Comparison of ENCODE assay signal across 1 cellular context in the genomic region with DNA sequence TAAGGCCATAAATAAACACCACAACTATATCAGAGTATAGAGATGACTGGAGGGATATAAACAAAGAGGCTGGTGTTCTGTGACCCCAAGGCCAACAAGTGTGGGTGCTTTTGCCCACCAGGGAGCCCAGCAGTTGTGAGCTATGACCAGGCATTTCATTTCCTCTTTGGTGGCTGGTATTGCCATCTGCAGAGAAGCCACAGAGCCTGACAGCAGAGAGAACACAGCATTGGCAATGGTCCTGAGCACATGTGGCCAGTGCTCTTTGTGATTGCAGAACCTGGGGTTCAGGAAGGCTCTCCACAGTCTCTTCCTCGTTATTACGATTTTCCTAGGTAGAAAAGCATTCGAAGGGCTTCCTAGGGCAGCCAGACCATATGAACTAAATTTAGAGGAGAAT.
TF ChIP-seq lines count a peak whose summit lies in the region.

No MANE protein-coding gene starts in this region.

TF ChIP-seq in GM12878, 131 proteins besides CTCF, POLR2A, EP300 and RAD21:
- TF ChIP-seq, protein P1, sequence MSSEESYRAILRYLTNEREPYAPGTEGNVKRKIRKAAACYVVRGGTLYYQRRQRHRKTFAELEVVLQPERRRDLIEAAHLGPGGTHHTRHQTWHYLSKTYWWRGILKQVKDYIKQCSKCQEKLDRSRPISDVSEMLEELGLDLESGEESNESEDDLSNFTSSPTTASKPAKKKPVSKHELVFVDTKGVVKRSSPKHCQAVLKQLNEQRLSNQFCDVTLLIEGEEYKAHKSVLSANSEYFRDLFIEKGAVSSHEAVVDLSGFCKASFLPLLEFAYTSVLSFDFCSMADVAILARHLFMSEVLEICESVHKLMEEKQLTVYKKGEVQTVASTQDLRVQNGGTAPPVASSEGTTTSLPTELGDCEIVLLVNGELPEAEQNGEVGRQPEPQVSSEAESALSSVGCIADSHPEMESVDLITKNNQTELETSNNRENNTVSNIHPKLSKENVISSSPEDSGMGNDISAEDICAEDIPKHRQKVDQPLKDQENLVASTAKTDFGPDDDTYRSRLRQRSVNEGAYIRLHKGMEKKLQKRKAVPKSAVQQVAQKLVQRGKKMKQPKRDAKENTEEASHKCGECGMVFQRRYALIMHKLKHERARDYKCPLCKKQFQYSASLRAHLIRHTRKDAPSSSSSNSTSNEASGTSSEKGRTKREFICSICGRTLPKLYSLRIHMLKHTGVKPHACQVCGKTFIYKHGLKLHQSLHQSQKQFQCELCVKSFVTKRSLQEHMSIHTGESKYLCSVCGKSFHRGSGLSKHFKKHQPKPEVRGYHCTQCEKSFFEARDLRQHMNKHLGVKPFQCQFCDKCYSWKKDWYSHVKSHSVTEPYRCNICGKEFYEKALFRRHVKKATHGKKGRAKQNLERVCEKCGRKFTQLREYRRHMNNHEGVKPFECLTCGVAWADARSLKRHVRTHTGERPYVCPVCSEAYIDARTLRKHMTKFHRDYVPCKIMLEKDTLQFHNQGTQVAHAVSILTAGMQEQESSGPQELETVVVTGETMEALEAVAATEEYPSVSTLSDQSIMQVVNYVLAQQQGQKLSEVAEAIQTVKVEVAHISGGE (CRISPR knock-in tag; IDR thresholded peaks at IDR 0.05): no peak
- TF ChIP-seq RCOR1 (conservative IDR thresholded peaks at IDR 0.05; ENCODE audit: low read depth, low read length) (no peak), ZNF217 (IDR thresholded peaks at IDR 0.05) (no peak), NFYA (IDR thresholded peaks at IDR 0.05; ENCODE audit: borderline replicate concordance, low read depth, low read length) (no peak), CEBPB (IDR thresholded peaks at IDR 0.05; ENCODE audit: borderline replicate concordance in 1 of 2, low read depth in 2 of 2, low read length in 2 of 2) (no peak), BMI1 (IDR thresholded peaks at IDR 0.05; ENCODE audit: borderline replicate concordance) (no peak), NFXL1 (IDR thresholded peaks at IDR 0.05; ENCODE audit: borderline replicate concordance) (no peak), KDM1A (IDR thresholded peaks at IDR 0.05; ENCODE audit: borderline replicate concordance) (no peak), IKZF1 (conservative IDR thresholded peaks at IDR 0.05) (no peak), ZNF274 (IDR thresholded peaks at IDR 0.05; ENCODE audit: insufficient read depth, insufficient read length) (no peak), DPF2 (IDR thresholded peaks at IDR 0.05) (no peak), SUZ12 (IDR thresholded peaks at IDR 0.05; ENCODE audit: unreplicated experiment) (no peak)
